In genomic region chr14:81148635-81149034, GRCh38 we compare ENCODE assay signal across 7 cellular contexts.
"Had no signal": no experiment of that assay in that cellular context is flagged by ENCODE, and none has a peak within 500 bp of the region (broad histone marks: within the 10 kb centered on the region; RNA-seq: fewer than 3 reads in every experiment).

No MANE protein-coding gene starts in this region.

- ATAC-seq: GM12878 had no signal

- FAIRE-seq: G401.6, GM12878, GM12891, GM18507, GM19239 had no signal

- H3K4me3 ChIP-seq: GM12878 had no signal

- DNase-seq: GDM1, GF-D8 had no signal
